ENCODE assay signal across 8 cellular contexts in genomic region chr4:163493643-163494359, GRCh38. TPM values are rescaled to one million over a fixed set of nuclear protein-coding genes. Genes with fewer than 3 reads are reported as not detected.
DNase-seq lines count a peak whose midpoint lies in the region; TF ChIP-seq lines count a peak whose summit lies in the region.

No MANE protein-coding gene starts in this region.

- H3K4me3 ChIP-seq in LNCaP clone FGC (ENCODE audit: low read depth, low read length) (peak overlapping the region; percentile 82), adipocyte (ENCODE audit: low read length) (peak overlapping the region; percentile 93), stomach smooth muscle (ENCODE audit: low read length in 2 of 2) (peak overlapping the region; percentile 93 to 94)

- H3K27me3 ChIP-seq in adipocyte (replicated peaks; ENCODE audit: control insufficient read depth, insufficient read depth, low read length) = no peaks in the 10 kb centered on the region
- H3K27me3 ChIP-seq in stomach smooth muscle (ENCODE audit: control insufficient read depth in 1 of 2, insufficient read depth in 2 of 2, low read length in 2 of 2) = no peaks in the 10 kb centered on the region

- peak; percentile 19 for DNase-seq in stimulated activated CD4-positive, alpha-beta T cell treated with anti-CD3 and anti-CD28 coated beads, Interleukin-15, amount 100 ng/mL, for 24 hours
- DNase-seq in stimulated activated CD4-positive, alpha-beta T cell treated with anti-CD3 and anti-CD28 coated beads, Interleukin-4, amount 100 ng/mL, for 4 hours = no peak
- DNase-seq in LNCaP clone FGC (ENCODE audit: low read depth) = no peak
- no peak for DNase-seq in adipocyte (ENCODE audit: low read depth)
- DNase-seq in immature natural killer cell = peak in 1 of 3 donors; percentile 7
- no peak for DNase-seq in NCI-H1694 (lab: John Stamatoyannopoulos, UW)
- no peak for DNase-seq in stimulated activated naive CD4-positive, alpha-beta T cell treated with Interleukin-2 at 50 U/mL for 16 hours (lab: John Stamatoyannopoulos, UW)

- H3K27ac Mint-ChIP-seq in immature natural killer cell = peak overlapping the region; percentile 92 to 95 (median 93)

- H3K4me1 ChIP-seq in adipocyte (ENCODE audit: control insufficient read depth, insufficient read depth, low read length) (peaks cover 14% of the 10 kb centered on the region), stomach smooth muscle (ENCODE audit: control insufficient read depth, insufficient read depth, low read length) (no peaks in the 10 kb centered on the region)

- no peaks in the 10 kb centered on the region for H3K36me3 Mint-ChIP-seq in immature natural killer cell

- H3K36me3 ChIP-seq in adipocyte (ENCODE audit: control insufficient read depth, insufficient read depth, low read length, severe bottlenecking) (no peaks in the 10 kb centered on the region), stomach smooth muscle (ENCODE audit: control insufficient read depth in 2 of 2, insufficient read depth in 2 of 2, low read length in 2 of 2) (no peaks in the 10 kb centered on the region)

- H3K9me3 ChIP-seq in adipocyte (ENCODE audit: control insufficient read depth, low read length) = no peaks in the 10 kb centered on the region
- no peaks in the 10 kb centered on the region for H3K9me3 ChIP-seq in stomach smooth muscle (ENCODE audit: control insufficient read depth in 2 of 2, low read length in 2 of 2)

- H3K9me3 Mint-ChIP-seq in immature natural killer cell = no peaks in the 10 kb centered on the region

- peak overlapping the region; percentile 62 for H3K27ac ChIP-seq in stomach smooth muscle (ENCODE audit: low read length)

- H3K4me3 Mint-ChIP-seq in immature natural killer cell = peak overlapping the region; percentile 94 to 99 (median 99)

- peaks cover 0 to 11% (median 3%) of the 10 kb centered on the region in 3 donors for H3K27me3 Mint-ChIP-seq in immature natural killer cell (ENCODE audit: low read depth in 3 of 3)

- H3K4me1 Mint-ChIP-seq in immature natural killer cell = peaks cover 36 to 44% of the 10 kb centered on the region in 2 donors

- H3K9ac ChIP-seq in adipocyte (ENCODE audit: low read length) = peak overlapping the region; percentile 89
- peak overlapping the region; percentile 86 to 87 for H3K9ac ChIP-seq in stomach smooth muscle (ENCODE audit: low read length in 2 of 2)

- TF ChIP-seq CTCF in LNCaP clone FGC (IDR thresholded peaks at IDR 0.05; ENCODE audit: control insufficient read depth, extremely low read depth, insufficient read depth) = no peak

RNA-seq across cellular contexts. Expression of gene TMA16, which starts 0.7 kb away (rescaled TPM):
- polyA plus RNA-seq in immature natural killer cell = 10 to 100 TPM in 2 of 3 donors, 1 to 10 TPM in 1; 8.7 to 12.8 (median 10.8) TPM

RNA-seq across cellular contexts. Expression of gene TKTL2, which starts 20.2 kb away (rescaled TPM):
- polyA plus RNA-seq in immature natural killer cell = not detected
